In the genomic region with DNA sequence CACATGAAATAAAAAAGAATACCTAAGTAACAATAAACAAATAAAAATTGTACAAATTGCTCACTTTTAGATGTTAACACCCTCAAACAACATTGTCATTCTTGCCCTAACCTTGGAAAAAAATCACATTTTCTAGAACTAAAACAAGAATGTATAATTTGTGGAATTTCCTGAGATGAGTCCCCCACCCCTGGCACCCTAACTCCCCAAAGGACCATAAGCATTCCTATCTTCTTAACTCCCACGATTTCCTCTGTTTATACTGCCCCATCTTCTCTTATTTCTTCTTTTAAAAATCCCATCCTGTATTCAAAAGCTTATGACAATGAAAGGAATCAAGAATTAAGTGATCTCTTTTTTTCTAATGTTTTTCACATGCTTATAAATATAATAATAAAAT, we compare ENCODE assay signal across 19 cellular contexts.
"Had no signal": no experiment of that assay in that cellular context is flagged by ENCODE, and none has a peak within 500 bp of the region (broad histone marks: within the 10 kb centered on the region; RNA-seq: fewer than 3 reads in every experiment).

No MANE protein-coding gene starts in this region.

- H3K9me3 ChIP-seq: esophagus squamous epithelium, gastroesophageal sphincter, heart right ventricle, lower lobe of right lung, pancreas, sigmoid colon, thyroid gland had no signal

- H3K27ac ChIP-seq: cardiac muscle cell, esophagus squamous epithelium, gastroesophageal sphincter, lower lobe of right lung, pancreas, sigmoid colon, thyroid gland had no signal

- H3K4me3 Mint-ChIP-seq: activated naive CD8-positive, alpha-beta T cell treated with anti-CD3 and anti-CD28 coated beads, Interleukin-2, amount 10 ng/mL, durations not matched to agents 7 days and 5 days; neural crest cell; stimulated activated naive B cell treated with anti-CD40 and anti-IgM and Interleukin-4, amounts not matched to agents 10 μg/mL and 1 μg/mL and 100 μg/mL, for 72 hours had no signal

- H3K9me3 Mint-ChIP-seq: activated naive CD8-positive, alpha-beta T cell treated with anti-CD3 and anti-CD28 coated beads, Interleukin-2, amount 10 ng/mL, durations not matched to agents 7 days and 5 days; neural crest cell; stimulated activated naive B cell treated with anti-CD40 and anti-IgM and Interleukin-4, amounts not matched to agents 10 μg/mL and 1 μg/mL and 100 μg/mL, for 72 hours had no signal

- DNase-seq: activated CD4-positive, alpha-beta T cell treated with anti-CD3 and anti-CD28 coated beads, Interleukin-2, amount 50 U/mL, for 1 hour; activated naive CD4-positive, alpha-beta T cell; activated naive CD8-positive, alpha-beta T cell treated with anti-CD3 and anti-CD28 coated beads, Interleukin-2, amount 10 ng/mL, durations not matched to agents 7 days and 5 days; anterior cingulate cortex; esophagus squamous epithelium; heart right ventricle; left colon; lower lobe of right lung; midbrain; pancreas; sigmoid colon; stimulated activated CD4-positive, alpha-beta T cell treated with anti-CD3 and anti-CD28 coated beads, Interleukin-4, amount 100 ng/mL, for 1 hour; stimulated activated naive B cell treated with anti-CD40 and anti-IgM and Interleukin-4, amounts not matched to agents 10 μg/mL and 1 μg/mL and 100 μg/mL, for 72 hours; SW 1271; thyroid gland had no signal

- H3K4me3 ChIP-seq: cardiac muscle cell, esophagus squamous epithelium, gastroesophageal sphincter, heart right ventricle, lower lobe of right lung, pancreas, sigmoid colon, thyroid gland had no signal

- H3K4me1 ChIP-seq: esophagus squamous epithelium, gastroesophageal sphincter, lower lobe of right lung, pancreas, sigmoid colon, thyroid gland had no signal

- H3K27me3 Mint-ChIP-seq: activated naive CD8-positive, alpha-beta T cell treated with anti-CD3 and anti-CD28 coated beads, Interleukin-2, amount 10 ng/mL, durations not matched to agents 7 days and 5 days; stimulated activated naive B cell treated with anti-CD40 and anti-IgM and Interleukin-4, amounts not matched to agents 10 μg/mL and 1 μg/mL and 100 μg/mL, for 72 hours had no signal

- H3K4me1 Mint-ChIP-seq: activated naive CD8-positive, alpha-beta T cell treated with anti-CD3 and anti-CD28 coated beads, Interleukin-2, amount 10 ng/mL, durations not matched to agents 7 days and 5 days; neural crest cell; stimulated activated naive B cell treated with anti-CD40 and anti-IgM and Interleukin-4, amounts not matched to agents 10 μg/mL and 1 μg/mL and 100 μg/mL, for 72 hours had no signal

- H3K27ac Mint-ChIP-seq: activated naive CD8-positive, alpha-beta T cell treated with anti-CD3 and anti-CD28 coated beads, Interleukin-2, amount 10 ng/mL, durations not matched to agents 7 days and 5 days; stimulated activated naive B cell treated with anti-CD40 and anti-IgM and Interleukin-4, amounts not matched to agents 10 μg/mL and 1 μg/mL and 100 μg/mL, for 72 hours had no signal

- ATAC-seq: activated CD4-positive, CD25-positive, alpha-beta regulatory T cell treated with anti-CD3 and anti-CD28 coated beads, Interleukin-2, amount 50 U/mL, for 24 hours; gastroesophageal sphincter; left colon; lower lobe of right lung; pancreas; stimulated activated naive B cell treated with anti-CD40 and anti-IgM and Interleukin-4, amounts not matched to agents 10 μg/mL and 1 μg/mL and 100 μg/mL, for 72 hours had no signal

- H3K27me3 ChIP-seq: cardiac muscle cell, esophagus squamous epithelium, gastroesophageal sphincter, heart right ventricle, pancreas, sigmoid colon, thyroid gland had no signal
